30 cellular contexts compared by ENCODE assay signal in the genomic region with DNA sequence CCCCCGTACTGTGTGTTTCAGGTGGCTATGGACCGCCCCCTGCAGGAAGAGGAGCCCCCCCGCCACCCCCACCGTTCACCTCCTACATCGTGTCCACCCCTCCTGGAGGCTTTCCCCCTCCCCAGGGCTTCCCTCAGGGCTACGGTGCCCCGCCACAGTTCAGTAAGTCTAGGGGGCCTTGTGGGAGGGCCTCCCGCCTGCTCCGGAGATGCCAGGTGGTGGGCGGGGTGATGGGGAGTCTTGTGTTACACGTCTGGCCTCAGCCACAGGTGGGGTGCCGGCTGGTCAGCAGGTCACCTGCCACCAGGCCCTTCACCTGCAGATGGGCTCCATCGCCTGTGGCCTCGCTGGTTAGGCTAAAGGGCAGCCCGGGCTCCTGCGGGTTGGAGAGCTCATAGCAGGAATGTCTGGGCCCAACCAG.
"Had no signal": no experiment of that assay in that cellular context is flagged by ENCODE, and none has a peak within 500 bp of the region (broad histone marks: within the 10 kb centered on the region; RNA-seq: fewer than 3 reads in every experiment).

No MANE protein-coding gene starts in this region.

- H3K4me2 ChIP-seq: smooth muscle cell had no signal

- DNase-seq: activated CD4-positive, alpha-beta T cell treated with anti-CD3 and anti-CD28 coated beads for 4 hours; activated CD4-positive, alpha-beta T cell treated with anti-CD3 and anti-CD28 coated beads, Interleukin-2, amount 50 U/mL, for 4 hours; activated gamma-delta T cell treated with Interleukin-2 at 50 U/mL for 16 hours; activated naive CD4-positive, alpha-beta T cell treated with anti-CD3 and anti-CD28 coated beads, Interleukin-2, amount 50 U/mL, for 16 hours; activated T-cell treated with anti-CD3 and anti-CD28 coated beads for 4 hours; amygdala; dermis blood vessel endothelial cell; effector CD4-positive, alpha-beta T cell; foreskin keratinocyte; kidney glomerular epithelial cell; naive B cell; nephron progenitor cell; stimulated activated CD4-positive, alpha-beta T cell treated with anti-CD3 and anti-CD28 coated beads, Interleukin-1b, Interleukin-23, amount 100 ng/mL, for 48 hours; stimulated activated CD4-positive, alpha-beta T cell treated with anti-CD3 and anti-CD28 coated beads, Interleukin-4, amount 100 ng/mL, for 4 hours; stimulated activated CD8-positive, alpha-beta memory T cell treated with anti-CD3 and anti-CD28 coated beads, Interleukin-4, amount 100 ng/mL, for 48 hours; stimulated activated naive B cell treated with anti-CD40 and anti-IgM and Interleukin-4, amounts not matched to agents 10 μg/mL and 1 μg/mL and 100 μg/mL, for 72 hours; SW 1271; T-helper 9 cell had no signal

- H3K27ac ChIP-seq: esophagus muscularis mucosa, foreskin keratinocyte, left lung, parathyroid adenoma, stomach, tibial nerve, uterus, VCaP had no signal

- H2AFZ ChIP-seq: parathyroid adenoma had no signal

- H3K9me3 ChIP-seq: esophagus muscularis mucosa, heart right ventricle, left lung, right atrium auricular region, stomach, tibial nerve, uterus had no signal

- H3K27me3 ChIP-seq: esophagus muscularis mucosa, foreskin keratinocyte, heart right ventricle, left lung, right atrium auricular region, stomach, tibial nerve, uterus had no signal

- H3K9ac ChIP-seq: parathyroid adenoma had no signal

- H3K4me1 ChIP-seq: left lung, parathyroid adenoma, tibial nerve, uterus had no signal

- FAIRE-seq: colon, TTC549 had no signal

- H3K36me3 ChIP-seq: uterus had no signal

- ATAC-seq: foreskin keratinocyte; stimulated activated naive B cell treated with anti-CD40 and anti-IgM and Interleukin-4, amounts not matched to agents 10 μg/mL and 1 μg/mL and 100 μg/mL, for 72 hours had no signal

- H3K4me3 ChIP-seq: esophagus muscularis mucosa, heart right ventricle, left lung, right atrium auricular region, smooth muscle cell, stomach, tibial nerve, uterus had no signal
